3 cellular contexts compared by ENCODE assay signal in the genomic region with DNA sequence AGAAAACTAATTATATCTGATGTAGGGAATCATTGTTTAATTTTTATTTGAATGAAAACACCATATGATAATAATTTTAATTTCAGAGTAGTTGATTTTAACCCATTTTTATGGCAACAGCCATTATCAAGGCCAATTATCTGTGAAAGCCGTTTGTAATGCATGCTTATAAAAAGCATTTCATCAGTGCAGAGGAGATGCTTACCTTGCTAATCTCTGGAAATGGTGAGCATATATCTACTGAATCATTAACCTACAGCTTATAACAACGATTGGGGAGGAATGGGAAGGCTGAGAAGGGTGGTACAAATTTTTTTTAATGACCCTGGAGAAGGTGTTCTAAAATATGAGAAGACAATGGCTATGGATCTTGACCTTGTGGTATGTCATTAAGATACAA.
"Had no signal": no experiment of that assay in that cellular context is flagged by ENCODE, and none has a peak within 500 bp of the region (broad histone marks: within the 10 kb centered on the region; RNA-seq: fewer than 3 reads in every experiment).

No MANE protein-coding gene starts in this region.

- DNase-seq: GDM1, GF-D8 had no signal

- ATAC-seq: GM12878 had no signal

- H3K4me3 ChIP-seq: GM12878 had no signal
